ENCODE assay signal across 13 cellular contexts in genomic region chr3:119330181-119330580, GRCh38.
"Had no signal": no experiment of that assay in that cellular context is flagged by ENCODE, and none has a peak within 500 bp of the region (broad histone marks: within the 10 kb centered on the region; RNA-seq: fewer than 3 reads in every experiment).

No MANE protein-coding gene starts in this region.

- H3K27ac Mint-ChIP-seq: activated CD8-positive, alpha-beta T cell treated with anti-CD3 and anti-CD28 coated beads, Interleukin-2, amount 10 ng/mL, durations not matched to agents 7 days and 5 days had no signal

- DNase-seq: activated CD4-positive, alpha-beta T cell treated with anti-CD3 and anti-CD28 coated beads for 4 hours; activated CD8-positive, alpha-beta memory T cell treated with anti-CD3 and anti-CD28 coated beads, Interleukin-2, amount 50 U/mL, for 48 hours; activated CD8-positive, alpha-beta T cell treated with anti-CD3 and anti-CD28 coated beads, Interleukin-2, amount 10 ng/mL, durations not matched to agents 7 days and 5 days; islet precursor cell; left lung; naive thymus-derived CD8-positive, alpha-beta T cell; right lobe of liver; stimulated activated CD4-positive, alpha-beta T cell treated with anti-CD3 and anti-CD28 coated beads, Interleukin-2, amount 100 ng/mL, for 24 hours; stimulated activated naive CD4-positive, alpha-beta T cell had no signal

- H3K9me3 ChIP-seq: left lung, right lobe of liver, SK-N-SH, testis had no signal

- H3K4me3 ChIP-seq: left lung, right lobe of liver, testis had no signal

- H3K9me3 Mint-ChIP-seq: central memory CD8-positive, alpha-beta T cell; naive thymus-derived CD8-positive, alpha-beta T cell had no signal

- ATAC-seq: activated CD8-positive, alpha-beta T cell treated with anti-CD3 and anti-CD28 coated beads, Interleukin-2, amount 10 ng/mL, durations not matched to agents 7 days and 5 days; left lung; naive thymus-derived CD8-positive, alpha-beta T cell; right lobe of liver; Right ventricle myocardium inferior had no signal

- H3K36me3 Mint-ChIP-seq: naive thymus-derived CD8-positive, alpha-beta T cell had no signal

- H3K27me3 Mint-ChIP-seq: central memory CD8-positive, alpha-beta T cell; naive thymus-derived CD8-positive, alpha-beta T cell had no signal

- H3K27ac ChIP-seq: left lung, right lobe of liver had no signal

- H3K4me2 ChIP-seq: SK-N-SH had no signal

- H3K27me3 ChIP-seq: left lung, right lobe of liver, testis had no signal

- H3K36me3 ChIP-seq: right lobe of liver had no signal

- H3K4me3 Mint-ChIP-seq: activated CD8-positive, alpha-beta T cell treated with anti-CD3 and anti-CD28 coated beads, Interleukin-2, amount 10 ng/mL, durations not matched to agents 7 days and 5 days; central memory CD8-positive, alpha-beta T cell; naive thymus-derived CD8-positive, alpha-beta T cell had no signal

- H3K9me2 ChIP-seq: SK-N-SH had no signal
